ENCODE assay signal across 1 cellular context in genomic region chr7:125661-126060, GRCh38.
TF ChIP-seq lines count a peak whose summit lies in the region.

No MANE protein-coding gene starts in this region.

TF ChIP-seq in HepG2, 621 proteins besides CTCF, POLR2A, EP300 and RAD21 (continued from another document):
- TF ChIP-seq PAXIP1 (CRISPR knock-in tag; conservative IDR thresholded peaks at IDR 0.05): no peak
